ENCODE assay signal across 9 cellular contexts in the genomic region with DNA sequence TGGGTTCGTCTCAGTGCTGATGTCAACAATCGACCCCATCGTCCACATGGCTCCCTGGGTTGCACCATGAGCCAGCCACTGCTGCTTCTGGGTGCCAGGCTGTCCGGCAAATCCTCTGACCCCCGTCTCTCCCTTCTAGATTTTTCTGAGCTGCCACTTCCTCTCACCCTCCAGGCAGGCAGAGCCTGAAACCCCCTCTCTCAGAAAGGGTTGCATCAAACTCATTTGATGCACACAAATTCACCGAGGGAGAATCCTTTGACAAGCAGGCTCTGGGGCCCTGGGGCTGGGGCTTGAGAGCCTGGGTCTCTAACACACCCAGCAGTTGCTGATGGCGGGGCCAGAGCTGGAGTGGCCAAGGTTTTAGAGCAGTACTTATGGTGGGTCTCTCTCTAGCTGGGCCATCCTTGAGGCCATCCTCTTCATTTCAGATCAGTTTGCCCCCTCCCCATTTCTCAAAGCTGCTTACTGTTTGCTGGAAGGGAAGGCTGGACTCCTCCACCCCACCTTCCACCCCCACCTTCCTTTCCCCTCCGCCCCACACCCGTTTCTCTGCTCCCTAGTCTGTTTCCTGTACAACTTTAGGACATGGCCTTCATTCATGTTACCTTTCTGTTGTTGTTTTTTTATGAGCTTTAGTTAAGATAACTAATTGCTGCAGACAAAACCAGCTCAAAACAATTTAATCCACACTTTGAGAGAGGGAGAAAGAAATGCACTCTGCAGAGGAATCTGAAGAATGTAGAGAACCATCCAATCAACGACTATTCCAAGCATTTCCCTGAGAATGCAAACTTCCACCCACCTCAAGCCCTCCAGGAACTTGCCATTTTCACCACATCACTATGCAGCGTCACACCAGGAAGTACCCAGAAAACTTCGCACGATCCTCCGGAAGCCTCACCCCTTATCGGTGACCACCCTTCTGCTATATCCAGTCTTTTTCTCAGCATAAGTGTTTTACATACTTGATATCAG.
DNase-seq lines count a peak whose midpoint lies in the region; ATAC-seq and TF ChIP-seq lines count a peak whose summit lies in the region.
"Had no signal": no experiment of that assay in that cellular context is flagged by ENCODE, and none has a peak within 500 bp of the region (broad histone marks: within the 10 kb centered on the region; RNA-seq: fewer than 3 reads in every experiment).

No MANE protein-coding gene starts in this region.

- H3K9me3 ChIP-seq in OCI-LY1 (ENCODE audit: low read length), result no peaks in the 10 kb centered on the region

- no peak overlapping the region for H2AFZ ChIP-seq in OCI-LY1 (ENCODE audit: low read length)

- no peak overlapping the region for H3K4me3 ChIP-seq in OCI-LY1 (ENCODE audit: low read depth, low read length, poor library complexity, severe bottlenecking)

- POLR2A ChIA-PET in GM10248 (lab: Yijun Ruan, JAX), result no interaction called here

- no peaks in the 10 kb centered on the region for H4K20me1 ChIP-seq in OCI-LY1 (ENCODE audit: insufficient read depth, low read length)

- H3K79me2 ChIP-seq in OCI-LY1 (ENCODE audit: insufficient read depth, low read length), result no peaks in the 10 kb centered on the region

- TF ChIP-seq CTCF in OCI-LY1 (IDR thresholded peaks at IDR 0.05; ENCODE audit: low read length) (no peak), GM10248 (IDR thresholded peaks at IDR 0.05; ENCODE audit: control extremely low read depth, extremely low read depth, low read depth, missing control alignments) (no peak)

- H3K27me3 ChIP-seq in OCI-LY1 (ENCODE audit: insufficient read depth, low read length), result no peaks in the 10 kb centered on the region

- no peaks in the 10 kb centered on the region for H3K9me2 ChIP-seq in OCI-LY1 (ENCODE audit: low read depth, low read length)

- DNase-seq in ELF-1 (ENCODE audit: low read depth, low spot score), result peak; percentile 93
- DNase-seq in dermis blood vessel endothelial cell, result peak; percentile 89
- DNase-seq in non-pigmented ciliary epithelial cell (ENCODE audit: low read depth), result peak; percentile 92
- DNase-seq in caudate nucleus (lab: John Stamatoyannopoulos, UW), result no peak
- DNase-seq in DMS79 (lab: John Stamatoyannopoulos, UW), result no peak
- DNase-seq in GM10248 (ENCODE audit: extremely low spot score), result no peak
- DNase-seq: retina had no signal

- H3K4me2 ChIP-seq in OCI-LY1 (ENCODE audit: low read length), result no peak overlapping the region; the same call in 1 of the 2 replicates

- no peak for ATAC-seq in GM21515 (IDR thresholded peaks at IDR 0.05; ENCODE audit: unreplicated experiment)

- H3K27ac ChIP-seq in OCI-LY1 (ENCODE audit: low read depth, low read length, poor library complexity, severe bottlenecking) (peak overlapping the region; percentile 90), caudate nucleus (ENCODE audit: low read depth, low read length) (no peak overlapping the region)

- H3K36me3 ChIP-seq in OCI-LY1 (ENCODE audit: insufficient read depth, low read length), result no peaks in the 10 kb centered on the region

- peak overlapping the region; percentile 50; the same call in 1 of the 2 replicates for H3K9ac ChIP-seq in OCI-LY1 (ENCODE audit: low read length)

- peaks cover 60% of the 10 kb centered on the region for H3K4me1 ChIP-seq in OCI-LY1 (ENCODE audit: insufficient read depth, low read length, severe bottlenecking)

- H3F3A ChIP-seq in OCI-LY1 (ENCODE audit: insufficient read depth, low read length), result no peaks in the 10 kb centered on the region

- CTCF ChIA-PET in GM10248 (lab: Yijun Ruan, JAX), result interaction anchor here (0.9 to 1.2 kb wide), 3 partner anchors 11 to 138 kb away, joined by 3 read pairs; no protein-coding TSS in a partner anchor

Comparison
In these comparisons a context has a peak if more than half of its experiments do, and no peak if none do; other contexts are left out.
1. DNase-seq: peak in ELF-1 (single experiment), dermis blood vessel endothelial cell (single experiment) and non-pigmented ciliary epithelial cell (single experiment); none in caudate nucleus (0 of 61), DMS79 (single experiment) and GM10248 (single experiment).